In the genomic region with DNA sequence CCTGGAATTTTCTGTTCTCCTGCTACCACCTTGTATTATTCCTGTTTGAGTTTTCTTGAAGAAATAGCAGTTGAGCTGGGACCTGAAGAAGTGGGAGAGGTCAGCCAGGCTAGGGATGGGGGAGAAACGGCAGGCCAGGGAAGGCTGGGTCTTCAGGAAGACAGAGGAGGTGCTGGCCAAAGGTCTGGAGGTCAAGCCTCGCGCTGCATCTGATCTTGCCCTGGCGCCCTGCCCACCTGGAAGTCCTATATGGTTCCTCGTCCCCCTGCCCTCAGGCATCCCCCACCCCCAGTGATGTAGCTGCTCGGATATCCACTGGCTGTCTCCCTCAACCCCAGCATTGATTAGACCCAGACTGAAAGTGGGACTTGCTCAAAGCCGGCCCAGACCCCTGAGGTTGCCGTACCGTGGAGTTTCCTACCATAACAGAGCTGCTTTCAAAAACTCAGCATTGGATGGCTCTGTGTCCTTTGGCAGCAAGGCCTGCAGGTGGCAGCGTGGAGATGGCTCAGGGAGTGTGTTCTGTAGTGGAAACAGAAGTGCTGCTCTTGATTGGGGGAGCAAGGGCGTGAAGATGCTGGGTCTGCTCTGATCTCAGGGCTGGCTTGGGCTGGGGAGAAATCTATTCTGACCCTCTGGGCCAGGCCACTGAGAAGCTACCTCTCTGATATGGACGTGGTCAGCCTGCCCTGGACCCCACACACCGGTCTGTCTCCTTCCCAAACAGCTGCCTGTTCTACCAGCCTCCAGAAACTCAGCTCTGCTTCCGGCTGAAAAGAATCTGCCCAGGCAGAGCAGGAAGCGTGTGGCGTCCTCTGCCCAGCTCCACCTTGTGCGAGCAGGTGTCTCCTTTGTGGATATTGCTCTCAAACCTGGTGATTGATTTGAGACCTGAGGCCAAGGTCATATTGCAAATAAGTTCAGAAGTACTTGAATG, we compare ENCODE assay signal across 8 cellular contexts.
DNase-seq lines count a peak whose midpoint lies in the region; ATAC-seq, FAIRE-seq and TF ChIP-seq lines count a peak whose summit lies in the region.

No MANE protein-coding gene starts in this region.

- peaks cover 16% of the 10 kb centered on the region for H3K36me3 Mint-ChIP-seq in Calu3 (ENCODE audit: insufficient read depth, unreplicated experiment)

- peak; percentile 60 for DNase-seq in Calu3
- DNase-seq in NCI-H1092 (lab: John Stamatoyannopoulos, UW) = peak; percentile 77
- DNase-seq in SK-N-DZ (ENCODE audit: low spot score) = peak; percentile 81
- peak; percentile 45 to 57 (median 51) for DNase-seq in K562 (ENCODE audit: extremely low read depth in 1 of 4, low spot score in 3 of 4)
- DNase-seq in iPS DF 19.7 (ENCODE audit: low read depth, low spot score) = peak; percentile 52
- peak; percentile 10 to 18 for DNase-seq in stimulated activated CD4-positive, alpha-beta T cell treated with anti-CD3 and anti-CD28 coated beads, Interleukin-12 subunit alpha, Interleukin-12 subunit beta, amount 100 ng/mL, for 24 hours (ENCODE audit: low read depth in 2 of 2)

- intact Hi-C loops in Calu3 (cut with micrococcal nuclease; ENCODE audit: unreplicated experiment) (no loop called here), K562 (cut with micrococcal nuclease) (loop anchor here (1.0 kb wide), 1 partner anchor 178 kb away; no protein-coding TSS in a partner anchor)

- TF ChIP-seq EP300 in K562 (IDR thresholded peaks at IDR 0.05; ENCODE audit: low read length) = no peak

- H3K4me3 Mint-ChIP-seq in Calu3 (ENCODE audit: low read depth, unreplicated experiment) = no peak overlapping the region

- CTCF ChIA-PET in Calu3 (lab: Charles Lee) = interaction anchor here (0.6 to 1.9 kb wide), 4 partner anchors 72 to 177 kb away, joined by 3 to 4 read pairs (median 3); no protein-coding TSS in a partner anchor
- CTCF ChIA-PET in K562 (lab: Yijun Ruan, JAX; ENCODE audit: low intra/inter-chr PET ratio) = interaction anchor here (1.1 kb wide), 2 partner anchors 172 to 179 kb away, joined by 3 to 5 read pairs; no protein-coding TSS in a partner anchor

- no peaks in the 10 kb centered on the region for H3K9me1 ChIP-seq in K562 (ENCODE audit: control insufficient read depth, insufficient read depth, low read length)

- H2AFZ ChIP-seq in K562 (ENCODE audit: low read depth, low read length) = no peak overlapping the region

- in situ Hi-C loops in K562 (cut with MboI) = no loop called here

- H3K27me3 Mint-ChIP-seq in Calu3 (ENCODE audit: unreplicated experiment) = no peaks in the 10 kb centered on the region

- H3K4me1 ChIP-seq in K562 (replicated peaks in 1 of 2; ENCODE audit: control insufficient read depth in 2 of 2, insufficient read depth in 2 of 2, low read length in 2 of 2) = peaks cover 0 to 3% of the 10 kb centered on the region in 2 experiments; a peak in 2 of 5 replicates

- no peaks in the 10 kb centered on the region for H3K9me3 Mint-ChIP-seq in Calu3 (ENCODE audit: low read depth, unreplicated experiment)

- H3K4me2 ChIP-seq in K562 (ENCODE audit: insufficient read depth, low read length) = no peak overlapping the region

- TF ChIP-seq CTCF in Calu3 (IDR thresholded peaks at IDR 0.05; ENCODE audit: unreplicated experiment) (peak; percentile 48), K562 (IDR thresholded peaks at IDR 0.05 in 2 of 3, conservative IDR thresholded peaks at IDR 0.05 in 1 of 3; ENCODE audit: insufficient read depth in 2 of 3, low read depth in 1 of 3, low read length in 3 of 3) (peak; percentile 66 to 69 (median 66))

- H3K4me3 ChIP-seq in K562 = no peak overlapping the region

- TF ChIP-seq RAD21 in K562 (CRISPR knock-in tag; conservative IDR thresholded peaks at IDR 0.05 in 1 of 2, IDR thresholded peaks at IDR 0.05 in 1 of 2) = peak in 1 of 2 experiments; percentile 56; a peak in 2 of 4 replicates

- no peak overlapping the region; a peak in 1 of 4 replicates for H3K9ac ChIP-seq in K562 (ENCODE audit: insufficient read depth in 1 of 2, low read depth in 2 of 2, low read length in 2 of 2)

- 49% methylated on average over 17 of the region's 17 CpGs for WGBS in K562 (ENCODE audit: insufficient coverage, low coverage, missing lambda C conversion rate)

- no peak for TF ChIP-seq POLR2A in K562 (conservative IDR thresholded peaks at IDR 0.05)

- no peaks in the 10 kb centered on the region for H3K79me2 ChIP-seq in K562 (ENCODE audit: control insufficient read depth, insufficient read depth, low read length)

- POLR2A ChIA-PET in K562 (lab: Yijun Ruan, JAX) = interaction anchor here (0.9 kb wide), 1 partner anchor 75 kb away, joined by 3 read pairs; no protein-coding TSS in a partner anchor

- BruUV-seq in Calu3 (replicated peaks; lab: Mats Ljungman, UMichigan) (no TSS peak), K562 (replicated peaks; lab: Mats Ljungman, UMichigan) (no TSS peak)

- no peak overlapping the region for H3K27ac Mint-ChIP-seq in Calu3 (ENCODE audit: unreplicated experiment)

- peak; percentile 42 for FAIRE-seq in K562 (lab: Jason Lieb, UNC)

- peaks cover 21% of the 10 kb centered on the region for H3K4me1 Mint-ChIP-seq in Calu3 (ENCODE audit: low read depth, unreplicated experiment)

- no peak overlapping the region for H3K27ac ChIP-seq in K562 (ENCODE audit: extremely low read depth, low read depth, low read length)

- ATAC-seq in GM21390 (IDR thresholded peaks at IDR 0.05; ENCODE audit: unreplicated experiment) (peak; percentile 81), K562 (peak; percentile 96), GM21717 (IDR thresholded peaks at IDR 0.05; ENCODE audit: unreplicated experiment) (no peak)

- H4K20me1 ChIP-seq in K562 (replicated peaks; ENCODE audit: control insufficient read depth, insufficient read depth, low read length) = 0 out of 2 replicates have a peak, but pooled peaks cover 3% of the 10 kb centered on the region

- H3K9me3 ChIP-seq in K562 (replicated peaks; ENCODE audit: control insufficient read depth, insufficient read depth, low read depth, low read length) = no peaks in the 10 kb centered on the region

- no peaks in the 10 kb centered on the region for H3K27me3 ChIP-seq in K562 (ENCODE audit: control insufficient read depth in 2 of 2, insufficient read depth in 2 of 2, low read length in 2 of 2)

- peaks cover 2% of the 10 kb centered on the region; the same call in 1 of the 3 replicates for H3K36me3 ChIP-seq in K562 (ENCODE audit: control insufficient read depth, insufficient read depth, low read length)

TF ChIP-seq in K562, 482 proteins besides CTCF, POLR2A, EP300 and RAD21:
- TF ChIP-seq POLR3A (IDR thresholded peaks at IDR 0.05; ENCODE audit: borderline replicate concordance, extremely low read depth, insufficient read depth, insufficient read length) = no peak
- TF ChIP-seq EZH2 (IDR thresholded peaks at IDR 0.05; ENCODE audit: borderline replicate concordance, low read depth, low read length) = no peak
- TF ChIP-seq, protein P1, sequence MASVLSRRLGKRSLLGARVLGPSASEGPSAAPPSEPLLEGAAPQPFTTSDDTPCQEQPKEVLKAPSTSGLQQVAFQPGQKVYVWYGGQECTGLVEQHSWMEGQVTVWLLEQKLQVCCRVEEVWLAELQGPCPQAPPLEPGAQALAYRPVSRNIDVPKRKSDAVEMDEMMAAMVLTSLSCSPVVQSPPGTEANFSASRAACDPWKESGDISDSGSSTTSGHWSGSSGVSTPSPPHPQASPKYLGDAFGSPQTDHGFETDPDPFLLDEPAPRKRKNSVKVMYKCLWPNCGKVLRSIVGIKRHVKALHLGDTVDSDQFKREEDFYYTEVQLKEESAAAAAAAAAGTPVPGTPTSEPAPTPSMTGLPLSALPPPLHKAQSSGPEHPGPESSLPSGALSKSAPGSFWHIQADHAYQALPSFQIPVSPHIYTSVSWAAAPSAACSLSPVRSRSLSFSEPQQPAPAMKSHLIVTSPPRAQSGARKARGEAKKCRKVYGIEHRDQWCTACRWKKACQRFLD (CRISPR knock-in tag; IDR thresholded peaks at IDR 0.05) = no peak
- TF ChIP-seq SMC3 (conservative IDR thresholded peaks at IDR 0.05; ENCODE audit: insufficient read depth, low read depth, low read length) = peak; percentile 31; the same call in 1 of the 2 replicates
- no peak for TF ChIP-seq KDM4B (IDR thresholded peaks at IDR 0.05; ENCODE audit: borderline replicate concordance in 2 of 2, low read depth in 1 of 2)
- TF ChIP-seq ZNF347 (CRISPR knock-in tag; IDR thresholded peaks at IDR 0.05; ENCODE audit: low read depth) = no peak
- no peak for TF ChIP-seq ZNF184 (CRISPR knock-in tag; IDR thresholded peaks at IDR 0.05)

Comparison
In these comparisons a context has a peak if more than half of its experiments do, and no peak if none do; other contexts are left out.
1. DNase-seq: peak in every context shown above with its lines; median percentile 81 in SK-N-DZ; 77 in NCI-H1092; 60 in Calu3; 52 in iPS DF 19.7; 51 in K562; 14 in stimulated activated CD4-positive, alpha-beta T cell treated with anti-CD3 and anti-CD28 coated beads, Interleukin-12 subunit alpha, Interleukin-12 subunit beta, amount 100 ng/mL, for 24 hours.